In the genomic region with DNA sequence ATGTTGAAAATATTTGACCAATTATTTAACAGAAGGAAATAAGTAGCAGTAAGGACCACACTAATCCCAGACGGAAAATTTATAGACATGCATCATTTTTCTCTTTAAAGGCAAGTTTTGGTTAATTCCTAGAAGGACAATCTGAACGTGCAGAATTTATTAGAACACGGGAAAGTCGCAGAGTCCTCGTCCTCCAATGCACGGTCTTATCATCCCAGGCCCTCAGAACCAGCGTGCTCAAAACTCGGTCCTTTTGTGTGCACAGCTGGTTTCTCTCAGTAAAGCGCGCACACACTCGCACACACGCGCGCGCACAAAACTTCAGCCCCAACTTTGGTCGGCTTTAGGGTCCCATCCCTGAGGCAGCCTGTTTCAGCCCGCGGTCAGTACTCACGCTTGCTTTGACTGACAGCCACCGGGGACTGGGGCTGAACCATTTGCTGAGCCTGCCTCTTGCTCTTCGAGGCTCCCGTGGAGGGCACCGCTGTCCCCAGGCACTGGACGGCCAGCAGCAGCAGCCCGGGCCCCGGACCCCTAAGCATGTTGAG, we compare ENCODE assay signal across 8 cellular contexts. TPM values are rescaled to one million over a fixed set of nuclear protein-coding genes. Genes with fewer than 3 reads are reported as not detected.
DNase-seq lines count a peak whose midpoint lies in the region; ATAC-seq, FAIRE-seq and TF ChIP-seq lines count a peak whose summit lies in the region.

No MANE protein-coding gene starts in this region.

- in situ Hi-C loops in astrocyte of the spinal cord (cut with HindIII; ENCODE audit: low sequenced_read_pairs): no loop called here

- H4K20me1 ChIP-seq in keratinocyte (ENCODE audit: control insufficient read depth, extremely low read depth, insufficient read depth, low read length): no peaks in the 10 kb centered on the region

- H3K27ac Mint-ChIP-seq in stimulated activated naive B cell treated with anti-CD40 and anti-IgM and Interleukin-4, amounts not matched to agents 10 μg/mL and 1 μg/mL and 100 μg/mL, for 72 hours: no peak overlapping the region

- H3K4me3 ChIP-seq in astrocyte of the spinal cord (ENCODE audit: low read depth, low read length): peak overlapping the region; percentile 95
- peak overlapping the region; percentile 47 to 71 (median 61) for H3K4me3 ChIP-seq in keratinocyte (ENCODE audit: control insufficient read depth in 2 of 3, extremely low read depth in 1 of 3, insufficient read depth in 2 of 3, low read depth in 1 of 3, low read length in 3 of 3)

- no peak for TF ChIP-seq CTCF in astrocyte of the spinal cord (IDR thresholded peaks at IDR 0.05; ENCODE audit: low read depth, low read length)
- no peak for TF ChIP-seq CTCF in keratinocyte (optimal IDR thresholded peaks at IDR 0.05 in 1 of 3, IDR thresholded peaks at IDR 0.05 in 1 of 3, conservative IDR thresholded peaks at IDR 0.05 in 1 of 3; ENCODE audit: extremely low read depth in 1 of 3, insufficient read depth in 2 of 3, low read length in 3 of 3)

- H3K9ac ChIP-seq in keratinocyte (ENCODE audit: control insufficient read depth, extremely low read depth, insufficient read depth, low read length): peak overlapping the region; percentile 73

- no peak for FAIRE-seq in keratinocyte (lab: Jason Lieb, UNC)

- peak overlapping the region; percentile 90 for H3K4me2 ChIP-seq in keratinocyte (ENCODE audit: control insufficient read depth, extremely low read depth, insufficient read depth, low read depth, low read length)

- H2AFZ ChIP-seq in keratinocyte (ENCODE audit: control insufficient read depth, low read length): peak overlapping the region; percentile 10

- H3K9me3 Mint-ChIP-seq in stimulated activated naive B cell treated with anti-CD40 and anti-IgM and Interleukin-4, amounts not matched to agents 10 μg/mL and 1 μg/mL and 100 μg/mL, for 72 hours: no peaks in the 10 kb centered on the region

- ATAC-seq in GM21515 (IDR thresholded peaks at IDR 0.05; ENCODE audit: unreplicated experiment): peak; percentile 24
- peak; percentile 55 to 66 for ATAC-seq in stimulated activated naive B cell treated with anti-CD40 and anti-IgM and Interleukin-4, amounts not matched to agents 10 μg/mL and 1 μg/mL and 100 μg/mL, for 72 hours (replicated peaks)

- H3K36me3 Mint-ChIP-seq in stimulated activated naive B cell treated with anti-CD40 and anti-IgM and Interleukin-4, amounts not matched to agents 10 μg/mL and 1 μg/mL and 100 μg/mL, for 72 hours: no peaks in the 10 kb centered on the region

- peak overlapping the region; percentile 21 for H3K27ac ChIP-seq in keratinocyte (ENCODE audit: control insufficient read depth, insufficient read depth, low read length)

- peaks cover 9 to 18% of the 10 kb centered on the region in 2 donors for H3K4me1 Mint-ChIP-seq in stimulated activated naive B cell treated with anti-CD40 and anti-IgM and Interleukin-4, amounts not matched to agents 10 μg/mL and 1 μg/mL and 100 μg/mL, for 72 hours

- peaks cover 9% of the 10 kb centered on the region for H3K27me3 ChIP-seq in keratinocyte (ENCODE audit: control insufficient read depth, extremely low read depth, insufficient read depth, low read length)

- H3K4me1 ChIP-seq in keratinocyte (ENCODE audit: control insufficient read depth, extremely low read depth, insufficient read depth, low read length): peaks cover 25% of the 10 kb centered on the region

- H3K27me3 Mint-ChIP-seq in stimulated activated naive B cell treated with anti-CD40 and anti-IgM and Interleukin-4, amounts not matched to agents 10 μg/mL and 1 μg/mL and 100 μg/mL, for 72 hours: peaks cover 59 to 78% of the 10 kb centered on the region in 2 donors

- H3K36me3 ChIP-seq in keratinocyte (ENCODE audit: control insufficient read depth in 2 of 2, extremely low read depth in 1 of 2, insufficient read depth in 2 of 2, low read length in 2 of 2): peaks cover 0 to 4% of the 10 kb centered on the region in 2 experiments

- H3K9me3 ChIP-seq in keratinocyte (ENCODE audit: control insufficient read depth, low read depth, low read length): no peaks in the 10 kb centered on the region

- dilution Hi-C loops in keratinocyte (cut with MboI; ENCODE audit: extremely low pct_ligation_motif_present, low sequenced_read_pairs): no loop called here

- peak overlapping the region; percentile 74 to 77 for H3K4me3 Mint-ChIP-seq in stimulated activated naive B cell treated with anti-CD40 and anti-IgM and Interleukin-4, amounts not matched to agents 10 μg/mL and 1 μg/mL and 100 μg/mL, for 72 hours

- peaks cover 4% of the 10 kb centered on the region for H3K79me2 ChIP-seq in keratinocyte (ENCODE audit: control insufficient read depth, insufficient read depth, low read length)

- no peaks in the 10 kb centered on the region for H3K9me1 ChIP-seq in keratinocyte (ENCODE audit: control insufficient read depth, extremely low read depth, insufficient read depth, low read length)

- DNase-seq in D341Med (ENCODE audit: low spot score) (peak; percentile 46), LHCN-M2 (ENCODE audit: low read depth) (peak; percentile 68), astrocyte of the spinal cord (ENCODE audit: low read depth, low spot score) (no peak), keratinocyte (ENCODE audit: low read depth, low spot score) (no peak), DMS114 treated with DMSO at 0.1 percent for 48 hours (lab: John Stamatoyannopoulos, UW; ENCODE audit: unreplicated experiment) (no peak)
- DNase-seq in stimulated activated naive B cell treated with anti-CD40 and anti-IgM and Interleukin-4, amounts not matched to agents 10 μg/mL and 1 μg/mL and 100 μg/mL, for 72 hours: no peak
- no peak for DNase-seq in activated CD4-positive, CD25-positive, alpha-beta regulatory T cell treated with anti-CD3 and anti-CD28 coated beads, Interleukin-2, amount 50 U/mL, for 72 hours

RNA-seq across cellular contexts. Expression of a gene that starts 0.5 kb away (rescaled TPM):
- 3,000 and 3,278 TPM in 2 replicates for total RNA-seq in LHCN-M2 (2014; rRNA removed)
- 2,602 TPM for polyA plus RNA-seq in LHCN-M2 (2012)
- polyA plus RNA-seq in keratinocyte: 1,649 to 4,168 TPM (median 2,964 TPM) in 3 replicates
- polyA plus RNA-seq in keratinocyte (2011; ENCODE audit: low read depth): 122 TPM
- 812 and 843 TPM in 2 replicates for polyA plus RNA-seq in keratinocyte (2011; cell fraction: cytosol; rRNA removed)
- 8,405 and 11,754 TPM in 2 replicates for polyA plus RNA-seq in keratinocyte (2011; cell fraction: nucleus; rRNA removed)
- polyA plus RNA-seq in keratinocyte (2012; ENCODE audit: low replicate concordance): 121 and 3,790 TPM in 2 replicates
- polyA minus RNA-seq in keratinocyte: 3,926 to 7,724 TPM (median 4,827 TPM) in 3 replicates
- polyA minus RNA-seq in keratinocyte (2011; cell fraction: cytosol; rRNA and poly(A)+ RNA removed): 2,478 TPM
- 5,843 and 14,065 TPM in 2 replicates for polyA minus RNA-seq in keratinocyte (2011; cell fraction: nucleus; rRNA and poly(A)+ RNA removed)

Comparison
In these comparisons a context has a peak if more than half of its experiments do, and no peak if none do; other contexts are left out.
1. DNase-seq: peak in D341Med (single experiment) and LHCN-M2 (single experiment); none in astrocyte of the spinal cord (single experiment), keratinocyte (single experiment), stimulated activated naive B cell treated with anti-CD40 and anti-IgM and Interleukin-4, amounts not matched to agents 10 μg/mL and 1 μg/mL and 100 μg/mL, for 72 hours (single experiment), DMS114 treated with DMSO at 0.1 percent for 48 hours (single experiment) and activated CD4-positive, CD25-positive, alpha-beta regulatory T cell treated with anti-CD3 and anti-CD28 coated beads, Interleukin-2, amount 50 U/mL, for 72 hours (single experiment).